Comparison of ENCODE assay signal across 8 cellular contexts in genomic region chr2:27889774-27890145, GRCh38. TPM values are rescaled to one million over a fixed set of nuclear protein-coding genes. Genes with fewer than 3 reads are reported as not detected.
A peak's percentile ranks its signal among the peaks of the same experiment; 100 is the strongest.
DNase-seq lines count a peak whose midpoint lies in the region; ATAC-seq and TF ChIP-seq lines count a peak whose summit lies in the region.

No MANE protein-coding gene starts in this region.

- H3K27me3 ChIP-seq in SJSA1 (replicated peaks), result no peaks in the 10 kb centered on the region
- H3K27me3 ChIP-seq in esophagus (ENCODE audit: control insufficient read depth in 1 of 2, insufficient read depth in 2 of 2, low read length in 2 of 2), result no peaks in the 10 kb centered on the region
- H3K27me3 ChIP-seq in neutrophil, result no peaks in the 10 kb centered on the region

- H3K9me3 Mint-ChIP-seq in activated CD4-positive, alpha-beta T cell treated with anti-CD3 and anti-CD28 coated beads for 36 hours (ENCODE audit: low read depth), result peaks cover 2% of the 10 kb centered on the region

- DNase-seq in activated CD4-positive, alpha-beta T cell treated with anti-CD3 and anti-CD28 coated beads for 36 hours, result no peak
- DNase-seq in activated CD4-positive, alpha-beta T cell treated with anti-CD3 and anti-CD28 coated beads, Interleukin-2, amount 50 U/mL, for 1 hour, result no peak
- DNase-seq in SJSA1 (ENCODE audit: low read depth in 1 of 2, low spot score in 2 of 2) (no peak), activated gamma-delta T cell (lab: John Stamatoyannopoulos, UW) (no peak), islet precursor cell (no peak), erythroblast (lab: John Stamatoyannopoulos, UW) (no peak)

- peak overlapping the region; percentile 99 for H3K27ac Mint-ChIP-seq in activated CD4-positive, alpha-beta T cell treated with anti-CD3 and anti-CD28 coated beads for 36 hours

- no peak for ATAC-seq in activated CD4-positive, alpha-beta T cell treated with anti-CD3 and anti-CD28 coated beads for 36 hours

- WGBS in esophagus, 2 donors, result 13 to 14% methylated on average over 10 of the region's 10 CpGs

- H3K27ac ChIP-seq in SJSA1, result peak overlapping the region; percentile 95
- peak overlapping the region; percentile 93 to 97 for H3K27ac ChIP-seq in esophagus (ENCODE audit: low read depth in 2 of 2, low read length in 1 of 2)
- peak overlapping the region; percentile 95 for H3K27ac ChIP-seq in neutrophil

- no peak for TF ChIP-seq CTCF in neutrophil (IDR thresholded peaks at IDR 0.05)

- H3K36me3 Mint-ChIP-seq in activated CD4-positive, alpha-beta T cell treated with anti-CD3 and anti-CD28 coated beads for 36 hours (ENCODE audit: low read depth), result peaks cover 23% of the 10 kb centered on the region

- H3K4me3 ChIP-seq in SJSA1 (peak overlapping the region; percentile 78), esophagus (ENCODE audit: low read depth in 1 of 2, low read length in 2 of 2) (peak overlapping the region; percentile 87 to 96), neutrophil (ENCODE audit: low read depth in 1 of 2, low read length in 1 of 2) (peak overlapping the region; percentile 70 to 76)

- peak overlapping the region; percentile 99 for H3K4me3 Mint-ChIP-seq in activated CD4-positive, alpha-beta T cell treated with anti-CD3 and anti-CD28 coated beads for 36 hours

- H3K4me1 ChIP-seq in SJSA1 (replicated peaks) (peaks cover 26% of the 10 kb centered on the region), esophagus (ENCODE audit: control insufficient read depth in 2 of 2, insufficient read depth in 2 of 2, low read length in 1 of 2) (no peaks in the 10 kb centered on the region), neutrophil (ENCODE audit: control insufficient read depth in 1 of 2, insufficient read depth in 1 of 2, low read depth in 1 of 2, low read length in 1 of 2) (peaks cover 19 to 20% of the 10 kb centered on the region in 2 experiments)

- H3K9me3 ChIP-seq in SJSA1 (replicated peaks) (0 out of 2 replicates have a peak, but pooled peaks cover 3% of the 10 kb centered on the region), esophagus (ENCODE audit: control insufficient read depth in 2 of 2, insufficient read depth in 1 of 2, low read depth in 1 of 2, low read length in 1 of 2) (no peaks in the 10 kb centered on the region), neutrophil (no peaks in the 10 kb centered on the region)

- H3K27me3 Mint-ChIP-seq in activated CD4-positive, alpha-beta T cell treated with anti-CD3 and anti-CD28 coated beads for 36 hours, result no peaks in the 10 kb centered on the region

- no peak for TF ChIP-seq POLR2A in erythroblast (IDR thresholded peaks at IDR 0.05; ENCODE audit: low read length)

- peaks cover 53% of the 10 kb centered on the region for H3K4me1 Mint-ChIP-seq in activated CD4-positive, alpha-beta T cell treated with anti-CD3 and anti-CD28 coated beads for 36 hours

- CTCF ChIA-PET in activated CD4-positive, alpha-beta T cell treated with anti-CD3 and anti-CD28 coated beads for 36 hours (lab: Charles Lee), result interaction anchor here (0.7 to 0.8 kb wide), 2 partner anchors 37 to 116 kb away, joined by 3 read pairs; no protein-coding TSS in a partner anchor

- peaks cover 8% of the 10 kb centered on the region for H3K36me3 ChIP-seq in SJSA1
- H3K36me3 ChIP-seq in esophagus (ENCODE audit: control insufficient read depth in 2 of 2, insufficient read depth in 2 of 2, low read length in 1 of 2), result peaks cover 0 to 4% of the 10 kb centered on the region in 2 donors
- H3K36me3 ChIP-seq in neutrophil, result peaks cover 4% of the 10 kb centered on the region

- POLR2A ChIA-PET in activated CD4-positive, alpha-beta T cell treated with anti-CD3 and anti-CD28 coated beads for 36 hours (lab: Charles Lee), result interaction anchor here (0.6 to 1.5 kb wide), 6 partner anchors 12 to 723 kb away, joined by 3 to 9 read pairs (median 4); no protein-coding TSS in a partner anchor

- intact Hi-C loops in activated CD4-positive, alpha-beta T cell treated with anti-CD3 and anti-CD28 coated beads for 36 hours (cut with DNase I, micrococcal nuclease), result loop anchor here (1.0 to 10.0 kb wide), 16 partner anchors 29 to 1228 kb away; partner anchors contain the start of genes FOSL2 (in 2 of the 2), MRPL33 (in 2 of the 2), CLIP4 (in 1 of the 2) and EIF2B4 (in 1 of the 2)

RNA-seq across cellular contexts. Expression of gene RBKS, which starts 0.4 kb away (rescaled TPM):
- 1 to 10 TPM; 4.6 to 6.4 TPM for total RNA-seq in activated CD4-positive, alpha-beta T cell treated with anti-CD3 and anti-CD28 coated beads for 36 hours
- total RNA-seq in SJSA1 (2014; rRNA removed; shearing (Covaris generic)), result 1.3 TPM in 1 of 2 replicates, not detected in the other
- 1 to 10 TPM; 2.6 to 2.8 TPM for polyA plus RNA-seq in esophagus

RNA-seq across cellular contexts. Expression of gene BABAM2, which starts 0.8 kb away (rescaled TPM):
- 10 to 100 TPM; 58.4 to 81.1 TPM for total RNA-seq in activated CD4-positive, alpha-beta T cell treated with anti-CD3 and anti-CD28 coated beads for 36 hours
- total RNA-seq in SJSA1 (2014; rRNA removed; shearing (Covaris generic)), result 18.7 and 24.6 TPM in 2 replicates
- polyA plus RNA-seq in esophagus, result 10 to 100 TPM in 1 of 2 donors, 1 to 10 TPM in 1; 9.1 to 18.0 TPM
